Comparison of ENCODE assay signal across 32 cellular contexts in the genomic region with DNA sequence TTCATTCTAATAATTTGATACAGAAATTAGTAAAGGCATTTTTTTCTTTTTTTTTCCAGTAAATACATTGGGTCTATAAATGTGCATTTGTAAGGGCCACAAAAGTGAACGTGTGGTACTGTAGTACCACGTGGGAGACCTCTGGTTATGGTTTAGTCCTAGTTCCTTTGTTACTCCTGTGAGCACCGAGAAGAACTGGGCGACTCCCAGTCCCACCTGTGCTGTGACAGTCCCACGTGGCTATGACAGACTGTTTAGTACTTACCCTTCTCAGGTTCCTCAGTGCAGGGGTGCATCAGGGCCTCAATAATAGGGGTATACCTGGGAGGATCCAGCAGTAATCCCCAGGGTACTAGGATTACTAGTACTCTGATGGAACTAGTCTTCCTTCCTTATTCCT.
"Had no signal": no experiment of that assay in that cellular context is flagged by ENCODE, and none has a peak within 500 bp of the region (broad histone marks: within the 10 kb centered on the region; RNA-seq: fewer than 3 reads in every experiment).

No MANE protein-coding gene starts in this region.

- H3K9me3 Mint-ChIP-seq: activated CD4-positive, alpha-beta memory T cell treated with anti-CD3 and anti-CD28 coated beads, Interleukin-2, amount 10 ng/mL, durations not matched to agents 7 days and 5 days; activated naive CD4-positive, alpha-beta T cell treated with anti-CD3 and anti-CD28 coated beads, Interleukin-2, amount 10 ng/mL, durations not matched to agents 7 days and 5 days; activated naive CD8-positive, alpha-beta T cell treated with anti-CD3 and anti-CD28 coated beads for 36 hours had no signal

- DNase-seq: activated CD4-positive, alpha-beta memory T cell treated with anti-CD3 and anti-CD28 coated beads, Interleukin-2, amount 10 ng/mL, durations not matched to agents 7 days and 5 days; activated CD4-positive, alpha-beta T cell treated with anti-CD3 and anti-CD28 coated beads for 1 hour; activated CD4-positive, alpha-beta T cell treated with anti-CD3 and anti-CD28 coated beads for 48 hours; activated CD4-positive, CD25-positive, alpha-beta regulatory T cell; activated CD8-positive, alpha-beta memory T cell treated with anti-CD3 and anti-CD28 coated beads for 24 hours; activated CD8-positive, alpha-beta memory T cell treated with anti-CD3 and anti-CD28 coated beads, Interleukin-2, amount 10 ng/mL, durations not matched to agents 7 days and 5 days; activated CD8-positive, alpha-beta memory T cell treated with anti-CD3 and anti-CD28 coated beads, Interleukin-2, amount 50 U/mL, for 48 hours; activated effector memory CD4-positive, alpha-beta T cell treated with Interleukin-2 at 50 U/mL for 16 hours; activated naive CD4-positive, alpha-beta T cell treated with anti-CD3 and anti-CD28 coated beads, Interleukin-2, amount 10 ng/mL, durations not matched to agents 7 days and 5 days; activated naive CD8-positive, alpha-beta T cell treated with anti-CD3 and anti-CD28 coated beads for 36 hours; activated T-cell treated with anti-CD3 and anti-CD28 coated beads, Interleukin-2, amount 50 U/mL, for 48 hours; amniotic stem cell; NCI-H1105; NCI-H1417 treated with DMSO at 0.1 percent for 48 hours; NCI-H187 treated with DMSO at 0.1 percent for 48 hours; NCI-H2081; NCI-H510A; NCI-H526; NCI-H748 treated with DMSO at 0.1 percent for 48 hours; NK-92 treated with Interleukin-12 subunit alpha and Interleukin-12 subunit beta, amount 100 ng/mL, for 24 hours; PC-3; Peyer's patch; SIG-M5; SW 1271; T-helper 1 cell; T-helper 2 cell; T-helper 9 cell had no signal

- H3K27ac Mint-ChIP-seq: activated CD4-positive, alpha-beta memory T cell treated with anti-CD3 and anti-CD28 coated beads, Interleukin-2, amount 10 ng/mL, durations not matched to agents 7 days and 5 days; activated CD8-positive, alpha-beta memory T cell treated with anti-CD3 and anti-CD28 coated beads, Interleukin-2, amount 10 ng/mL, durations not matched to agents 7 days and 5 days; activated naive CD4-positive, alpha-beta T cell treated with anti-CD3 and anti-CD28 coated beads, Interleukin-2, amount 10 ng/mL, durations not matched to agents 7 days and 5 days; activated naive CD8-positive, alpha-beta T cell treated with anti-CD3 and anti-CD28 coated beads for 36 hours had no signal

- H3K4me1 Mint-ChIP-seq: activated CD4-positive, alpha-beta memory T cell treated with anti-CD3 and anti-CD28 coated beads, Interleukin-2, amount 10 ng/mL, durations not matched to agents 7 days and 5 days; activated CD8-positive, alpha-beta memory T cell treated with anti-CD3 and anti-CD28 coated beads, Interleukin-2, amount 10 ng/mL, durations not matched to agents 7 days and 5 days; activated naive CD4-positive, alpha-beta T cell treated with anti-CD3 and anti-CD28 coated beads, Interleukin-2, amount 10 ng/mL, durations not matched to agents 7 days and 5 days; activated naive CD8-positive, alpha-beta T cell treated with anti-CD3 and anti-CD28 coated beads for 36 hours had no signal

- H3K36me3 Mint-ChIP-seq: activated CD8-positive, alpha-beta memory T cell treated with anti-CD3 and anti-CD28 coated beads, Interleukin-2, amount 10 ng/mL, durations not matched to agents 7 days and 5 days had no signal

- H3K4me3 ChIP-seq: ascending aorta, coronary artery, Peyer's patch had no signal

- H3K27ac ChIP-seq: ascending aorta, coronary artery, Peyer's patch, RWPE1, VCaP had no signal

- H3K27me3 Mint-ChIP-seq: activated CD4-positive, alpha-beta memory T cell treated with anti-CD3 and anti-CD28 coated beads, Interleukin-2, amount 10 ng/mL, durations not matched to agents 7 days and 5 days; activated CD8-positive, alpha-beta memory T cell treated with anti-CD3 and anti-CD28 coated beads, Interleukin-2, amount 10 ng/mL, durations not matched to agents 7 days and 5 days; activated naive CD4-positive, alpha-beta T cell treated with anti-CD3 and anti-CD28 coated beads, Interleukin-2, amount 10 ng/mL, durations not matched to agents 7 days and 5 days; activated naive CD8-positive, alpha-beta T cell treated with anti-CD3 and anti-CD28 coated beads for 36 hours had no signal

- H3K4me1 ChIP-seq: ascending aorta, Peyer's patch had no signal

- H3K4me3 Mint-ChIP-seq: activated CD4-positive, alpha-beta memory T cell treated with anti-CD3 and anti-CD28 coated beads, Interleukin-2, amount 10 ng/mL, durations not matched to agents 7 days and 5 days; activated CD8-positive, alpha-beta memory T cell treated with anti-CD3 and anti-CD28 coated beads, Interleukin-2, amount 10 ng/mL, durations not matched to agents 7 days and 5 days; activated naive CD4-positive, alpha-beta T cell treated with anti-CD3 and anti-CD28 coated beads, Interleukin-2, amount 10 ng/mL, durations not matched to agents 7 days and 5 days; activated naive CD8-positive, alpha-beta T cell treated with anti-CD3 and anti-CD28 coated beads for 36 hours had no signal

- H3K27me3 ChIP-seq: ascending aorta, Peyer's patch had no signal

- ATAC-seq: activated CD8-positive, alpha-beta memory T cell treated with anti-CD3 and anti-CD28 coated beads, Interleukin-2, amount 10 ng/mL, durations not matched to agents 7 days and 5 days; PC-3; Right ventricle myocardium inferior had no signal

- H3K9me3 ChIP-seq: ascending aorta, Peyer's patch had no signal
